ENCODE assay signal across 9 cellular contexts in the genomic region with DNA sequence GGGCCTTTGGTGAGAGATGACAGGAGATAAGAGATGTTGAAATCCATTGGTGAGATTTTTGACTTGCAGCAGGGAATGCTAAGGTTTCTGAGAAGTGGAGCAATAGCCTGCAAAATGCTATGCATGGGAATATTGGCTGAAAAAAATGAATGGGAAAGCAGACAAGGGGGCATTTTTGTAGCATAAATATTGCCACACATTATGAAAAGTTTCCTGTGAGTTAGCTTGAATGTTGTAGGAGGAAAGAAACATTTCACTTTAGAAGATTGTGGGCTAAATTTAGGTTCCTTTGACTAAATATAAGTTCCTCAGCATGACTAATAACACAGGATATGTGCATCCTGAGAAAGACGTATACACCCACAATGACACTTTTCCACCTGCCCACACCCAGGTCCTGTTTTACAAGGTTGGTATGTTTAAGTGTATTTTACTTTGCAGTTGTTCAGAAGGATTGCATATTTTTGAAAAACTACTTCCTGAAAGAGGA. TPM values are rescaled to one million over a fixed set of nuclear protein-coding genes. Genes with fewer than 3 reads are reported as not detected.
A peak's percentile ranks its signal among the peaks of the same experiment; 100 is the strongest.
DNase-seq lines count a peak whose midpoint lies in the region; ATAC-seq lines count a peak whose summit lies in the region.
"Had no signal": no experiment of that assay in that cellular context is flagged by ENCODE, and none has a peak within 500 bp of the region (broad histone marks: within the 10 kb centered on the region; RNA-seq: fewer than 3 reads in every experiment).

No MANE protein-coding gene starts in this region.

- peaks cover 30% of the 10 kb centered on the region for H3K4me1 Mint-ChIP-seq in activated CD8-positive, alpha-beta memory T cell treated with anti-CD3 and anti-CD28 coated beads, Interleukin-2, amount 10 ng/mL, durations not matched to agents 7 days and 5 days
- peaks cover 12% of the 10 kb centered on the region for H3K4me1 Mint-ChIP-seq in activated T-helper 17 cell treated with anti-CD3 and anti-CD28 coated beads, Interleukin-2, amount 50 U/mL, for 72 hours
- peaks cover 0 to 8% (median 3%) of the 10 kb centered on the region in 4 donors for H3K4me1 Mint-ChIP-seq in CD4-positive, alpha-beta memory T cell

- ATAC-seq in activated CD8-positive, alpha-beta memory T cell treated with anti-CD3 and anti-CD28 coated beads, Interleukin-2, amount 10 ng/mL, durations not matched to agents 7 days and 5 days, result peak; percentile 65
- peak; percentile 54 for ATAC-seq in HG03045 (IDR thresholded peaks at IDR 0.05; ENCODE audit: unreplicated experiment)
- peak; percentile 85 for ATAC-seq in activated T-helper 17 cell treated with anti-CD3 and anti-CD28 coated beads, Interleukin-2, amount 50 U/mL, for 72 hours (replicated peaks)

- no peak overlapping the region for H3K27ac ChIP-seq in CD4-positive, alpha-beta memory T cell (ENCODE audit: low read depth, low read length)

- H3K36me3 ChIP-seq in CD4-positive, alpha-beta memory T cell (ENCODE audit: insufficient read depth, low read length), result no peaks in the 10 kb centered on the region

- no peak overlapping the region for H3K4me3 Mint-ChIP-seq in activated CD8-positive, alpha-beta memory T cell treated with anti-CD3 and anti-CD28 coated beads, Interleukin-2, amount 10 ng/mL, durations not matched to agents 7 days and 5 days
- H3K4me3 Mint-ChIP-seq in activated T-helper 17 cell treated with anti-CD3 and anti-CD28 coated beads, Interleukin-2, amount 50 U/mL, for 72 hours, result peak overlapping the region; percentile 56
- H3K4me3 Mint-ChIP-seq in CD4-positive, alpha-beta memory T cell, result no peak overlapping the region

- H3K27me3 ChIP-seq in CD4-positive, alpha-beta memory T cell (ENCODE audit: insufficient read depth, low read length), result no peaks in the 10 kb centered on the region

- CTCF ChIA-PET in activated CD8-positive, alpha-beta memory T cell treated with anti-CD3 and anti-CD28 coated beads, Interleukin-2, amount 10 ng/mL, durations not matched to agents 7 days and 5 days (lab: Charles Lee), result no interaction called here
- CTCF ChIA-PET in CD4-positive, alpha-beta memory T cell (lab: Charles Lee; ENCODE audit: partially characterized antibody), result interaction anchor here (1.5 kb wide), 1 partner anchor 75 kb away, joined by 4 read pairs; no protein-coding TSS in a partner anchor

- POLR2A ChIA-PET in CD4-positive, alpha-beta memory T cell (lab: Charles Lee; ENCODE audit: partially characterized antibody), result no interaction called here

- no peak overlapping the region for H3K4me3 ChIP-seq in CD4-positive, alpha-beta memory T cell (ENCODE audit: low read length in 2 of 2)
- H3K4me3 ChIP-seq: lung had no signal

- H3K27ac Mint-ChIP-seq in activated CD8-positive, alpha-beta memory T cell treated with anti-CD3 and anti-CD28 coated beads, Interleukin-2, amount 10 ng/mL, durations not matched to agents 7 days and 5 days, result peak overlapping the region; percentile 44
- H3K27ac Mint-ChIP-seq in activated T-helper 17 cell treated with anti-CD3 and anti-CD28 coated beads, Interleukin-2, amount 50 U/mL, for 72 hours, result peak overlapping the region; percentile 83
- no peak overlapping the region for H3K27ac Mint-ChIP-seq in CD4-positive, alpha-beta memory T cell

- peak; percentile 42 for DNase-seq in activated CD8-positive, alpha-beta memory T cell treated with anti-CD3 and anti-CD28 coated beads, Interleukin-2, amount 10 ng/mL, durations not matched to agents 7 days and 5 days
- no peak for DNase-seq in activated CD8-positive, alpha-beta memory T cell treated with anti-CD3 and anti-CD28 coated beads, Interleukin-2, amount 50 U/mL, for 4 hours
- peak; percentile 34 for DNase-seq in stimulated activated CD8-positive, alpha-beta memory T cell treated with anti-CD3 and anti-CD28 coated beads, Interleukin-4, amount 100 ng/mL, for 48 hours
- DNase-seq in NCI-H748 treated with DMSO at 0.1 percent for 48 hours (lab: John Stamatoyannopoulos, UW) (no peak), superior temporal gyrus (ENCODE audit: extremely low spot score) (no peak)
- DNase-seq in CD4-positive, alpha-beta memory T cell, result no peak

- H3K36me3 Mint-ChIP-seq in activated CD8-positive, alpha-beta memory T cell treated with anti-CD3 and anti-CD28 coated beads, Interleukin-2, amount 10 ng/mL, durations not matched to agents 7 days and 5 days, result no peaks in the 10 kb centered on the region
- H3K36me3 Mint-ChIP-seq in activated T-helper 17 cell treated with anti-CD3 and anti-CD28 coated beads, Interleukin-2, amount 50 U/mL, for 72 hours (ENCODE audit: low read depth), result no peaks in the 10 kb centered on the region
- H3K36me3 Mint-ChIP-seq in CD4-positive, alpha-beta memory T cell, result no peaks in the 10 kb centered on the region

- intact Hi-C loops in CD4-positive, alpha-beta memory T cell (cut with micrococcal nuclease), result no loop called here

- no peaks in the 10 kb centered on the region for H3K9me3 Mint-ChIP-seq in activated CD8-positive, alpha-beta memory T cell treated with anti-CD3 and anti-CD28 coated beads, Interleukin-2, amount 10 ng/mL, durations not matched to agents 7 days and 5 days (ENCODE audit: low read depth)
- H3K9me3 Mint-ChIP-seq in activated T-helper 17 cell treated with anti-CD3 and anti-CD28 coated beads, Interleukin-2, amount 50 U/mL, for 72 hours, result no peaks in the 10 kb centered on the region
- no peaks in the 10 kb centered on the region for H3K9me3 Mint-ChIP-seq in CD4-positive, alpha-beta memory T cell

- no peaks in the 10 kb centered on the region for H3K4me1 ChIP-seq in CD4-positive, alpha-beta memory T cell (ENCODE audit: insufficient read depth, low read length)

- H3K27me3 Mint-ChIP-seq in activated CD8-positive, alpha-beta memory T cell treated with anti-CD3 and anti-CD28 coated beads, Interleukin-2, amount 10 ng/mL, durations not matched to agents 7 days and 5 days, result no peaks in the 10 kb centered on the region
- no peaks in the 10 kb centered on the region for H3K27me3 Mint-ChIP-seq in activated T-helper 17 cell treated with anti-CD3 and anti-CD28 coated beads, Interleukin-2, amount 50 U/mL, for 72 hours
- H3K27me3 Mint-ChIP-seq in CD4-positive, alpha-beta memory T cell, result no peaks in the 10 kb centered on the region

- no peaks in the 10 kb centered on the region for H3K9me3 ChIP-seq in CD4-positive, alpha-beta memory T cell (ENCODE audit: control insufficient read depth in 1 of 2, low read length in 2 of 2)

RNA-seq across cellular contexts. Expression of gene PHEX, which starts 28.4 kb away (rescaled TPM):
- total RNA-seq in activated CD8-positive, alpha-beta memory T cell treated with anti-CD3 and anti-CD28 coated beads, Interleukin-2, amount 10 ng/mL, durations not matched to agents 7 days and 5 days, result 1 to 10 TPM; 1.1 to 7.7 TPM
- total RNA-seq in activated T-helper 17 cell treated with anti-CD3 and anti-CD28 coated beads, Interleukin-2, amount 50 U/mL, for 72 hours, result 1 to 10 TPM in 1 of 2 donors, under 1 TPM in 1; 0.19 to 1.9 TPM
- total RNA-seq in CD4-positive, alpha-beta memory T cell, result under 1 TPM; 0.25 to 0.35 TPM
- under 1 TPM; 0.39 to 0.98 TPM for polyA plus RNA-seq in CD4-positive, alpha-beta memory T cell

Comparison
In these comparisons a context has a peak if more than half of its experiments do, and no peak if none do; other contexts are left out.
1. DNase-seq: peak in activated CD8-positive, alpha-beta memory T cell treated with anti-CD3 and anti-CD28 coated beads, Interleukin-2, amount 10 ng/mL, durations not matched to agents 7 days and 5 days (single experiment) and stimulated activated CD8-positive, alpha-beta memory T cell treated with anti-CD3 and anti-CD28 coated beads, Interleukin-4, amount 100 ng/mL, for 48 hours (single experiment); none in activated CD8-positive, alpha-beta memory T cell treated with anti-CD3 and anti-CD28 coated beads, Interleukin-2, amount 50 U/mL, for 4 hours (single experiment), NCI-H748 treated with DMSO at 0.1 percent for 48 hours (single experiment), CD4-positive, alpha-beta memory T cell (0 of 5) and superior temporal gyrus (single experiment).
2. H3K27ac Mint-ChIP-seq: peak in activated CD8-positive, alpha-beta memory T cell treated with anti-CD3 and anti-CD28 coated beads, Interleukin-2, amount 10 ng/mL, durations not matched to agents 7 days and 5 days (single experiment) and activated T-helper 17 cell treated with anti-CD3 and anti-CD28 coated beads, Interleukin-2, amount 50 U/mL, for 72 hours (single experiment); none in CD4-positive, alpha-beta memory T cell (0 of 7).
3. Peak in every context shown above with its lines, with median percentiles within 50 percentile points of each other: ATAC-seq.